Comparison of ENCODE assay signal across 15 cellular contexts in the genomic region with DNA sequence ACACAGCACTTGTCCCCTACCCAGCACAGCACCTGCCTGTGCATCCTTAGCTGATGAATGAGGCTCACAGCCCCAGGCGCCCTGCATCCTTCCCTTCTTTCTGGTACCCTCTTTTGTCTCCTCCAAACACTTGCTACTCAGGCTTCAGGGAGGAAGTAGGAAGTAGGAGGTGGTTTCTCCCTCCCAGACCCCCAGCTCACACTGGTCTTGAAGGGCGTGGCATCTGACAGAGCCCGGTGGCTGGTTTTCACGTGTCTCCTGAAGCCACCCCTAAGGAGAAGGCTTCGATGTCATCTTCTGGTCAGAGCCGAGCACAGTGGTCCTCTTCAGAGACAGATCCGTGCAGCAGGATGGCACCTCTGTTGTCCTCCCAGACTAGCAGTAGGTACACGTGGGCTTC.
"Had no signal": no experiment of that assay in that cellular context is flagged by ENCODE, and none has a peak within 500 bp of the region (broad histone marks: within the 10 kb centered on the region; RNA-seq: fewer than 3 reads in every experiment).

No MANE protein-coding gene starts in this region.

- H3K4me3 ChIP-seq: esophagus muscularis mucosa, left lung had no signal

- H3K36me3 Mint-ChIP-seq: naive B cell, WTC11 had no signal

- H3K4me3 Mint-ChIP-seq: activated naive CD4-positive, alpha-beta T cell treated with anti-CD3 and anti-CD28 coated beads for 36 hours; stimulated activated effector memory CD8-positive, alpha-beta T cell treated with anti-CD3 and anti-CD28 coated beads, Interleukin-12 subunit alpha, Interleukin-12 subunit beta, amount 100 ng/mL, for 72 hours; T-helper 17 cell; WTC11 had no signal

- DNase-seq: activated CD4-positive, alpha-beta T cell treated with anti-CD3 and anti-CD28 coated beads for 48 hours; activated naive CD4-positive, alpha-beta T cell treated with anti-CD3 and anti-CD28 coated beads for 36 hours; kidney; left lung; mammary epithelial cell; naive B cell; stimulated activated CD4-positive, alpha-beta T cell treated with anti-CD3 and anti-CD28 coated beads, Interleukin-12 subunit alpha, Interleukin-12 subunit beta, amount 100 ng/mL, for 4 hours; T-helper 17 cell had no signal

- FAIRE-seq: astrocyte, kidney, urothelium cell line had no signal

- H3K36me3 ChIP-seq: esophagus muscularis mucosa, left lung had no signal

- H3K27ac ChIP-seq: esophagus muscularis mucosa, left lung, parathyroid adenoma had no signal

- H3K27me3 ChIP-seq: left lung had no signal

- H3K9me3 ChIP-seq: esophagus muscularis mucosa, left lung had no signal

- H3K27ac Mint-ChIP-seq: activated naive CD4-positive, alpha-beta T cell treated with anti-CD3 and anti-CD28 coated beads for 36 hours; activated T-helper 2 cell treated with anti-CD3 and anti-CD28 coated beads, Interferon-gamma antibody, Interleukin-2, Interleukin-4, amounts not matched to agents 10 μg/mL and 5 μg/mL and 100 μg/mL, durations not matched to agents 14 hours and 24 hours and 36 hours; stimulated activated effector memory CD8-positive, alpha-beta T cell treated with anti-CD3 and anti-CD28 coated beads, Interleukin-12 subunit alpha, Interleukin-12 subunit beta, amount 100 ng/mL, for 72 hours; WTC11 had no signal

- H3K27me3 Mint-ChIP-seq: naive B cell, T-helper 17 cell had no signal

- H3K9me3 Mint-ChIP-seq: activated naive CD4-positive, alpha-beta T cell treated with anti-CD3 and anti-CD28 coated beads for 36 hours; activated T-helper 2 cell treated with anti-CD3 and anti-CD28 coated beads, Interferon-gamma antibody, Interleukin-2, Interleukin-4, amounts not matched to agents 10 μg/mL and 5 μg/mL and 100 μg/mL, durations not matched to agents 14 hours and 24 hours and 36 hours; naive B cell; stimulated activated effector memory CD8-positive, alpha-beta T cell treated with anti-CD3 and anti-CD28 coated beads, Interleukin-12 subunit alpha, Interleukin-12 subunit beta, amount 100 ng/mL, for 72 hours; WTC11 had no signal

- ATAC-seq: left lung; stimulated activated effector memory CD8-positive, alpha-beta T cell treated with anti-CD3 and anti-CD28 coated beads, Interleukin-12 subunit alpha, Interleukin-12 subunit beta, amount 100 ng/mL, for 72 hours; T-helper 17 cell had no signal
